19 cellular contexts compared by ENCODE assay signal in the genomic region with DNA sequence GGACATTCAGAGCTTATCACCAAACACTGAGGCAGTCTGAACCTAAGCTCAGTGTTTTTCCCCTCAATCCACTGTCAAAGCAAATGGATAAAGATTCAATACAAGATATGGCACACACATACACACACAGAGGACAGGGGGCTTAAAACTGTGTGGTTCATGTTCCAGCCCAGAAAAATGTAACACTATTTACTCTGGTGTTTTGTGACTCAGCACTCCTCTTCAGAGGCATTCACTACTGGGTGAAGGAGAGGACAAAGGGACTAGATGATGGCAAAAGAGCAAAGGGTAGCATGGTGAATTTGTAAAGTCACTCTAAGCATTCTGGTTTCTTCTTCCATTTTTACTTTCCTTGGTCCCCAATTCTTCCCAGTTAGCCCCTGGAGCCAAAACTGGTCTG.
"Had no signal": no experiment of that assay in that cellular context is flagged by ENCODE, and none has a peak within 500 bp of the region (broad histone marks: within the 10 kb centered on the region; RNA-seq: fewer than 3 reads in every experiment).

No MANE protein-coding gene starts in this region.

- FAIRE-seq: colon, endothelial cell of umbilical vein, islet of Langerhans, small intestine had no signal

- H3K4me1 ChIP-seq: heart left ventricle, right atrium auricular region, uterus had no signal

- ATAC-seq: natural killer cell had no signal

- H3K4me1 Mint-ChIP-seq: endodermal cell, natural killer cell, neural crest cell had no signal

- H3K4me3 Mint-ChIP-seq: endodermal cell, natural killer cell, neural crest cell had no signal

- H3K9me3 Mint-ChIP-seq: natural killer cell had no signal

- H3K9me3 ChIP-seq: sigmoid colon, uterus had no signal

- H3K4me3 ChIP-seq: heart left ventricle, right atrium auricular region, sigmoid colon, uterus had no signal

- H3K27me3 ChIP-seq: right atrium auricular region, sigmoid colon, uterus had no signal

- H3K36me3 ChIP-seq: uterus had no signal

- H3K27ac Mint-ChIP-seq: endodermal cell had no signal

- H3K27ac ChIP-seq: heart left ventricle, uterus had no signal

- DNase-seq: effector CD4-positive, alpha-beta T cell; endodermal cell; erythroblast; foreskin melanocyte; heart left ventricle; hippocampal formation; natural killer cell; posterior cingulate gyrus; sigmoid colon; small intestine; stimulated activated CD4-positive, alpha-beta T cell treated with anti-CD3 and anti-CD28 coated beads, Interleukin-12 subunit alpha, Interleukin-12 subunit beta, amount 100 ng/mL, for 4 hours; stimulated activated naive CD4-positive, alpha-beta T cell treated with Interleukin-2 at 50 U/mL for 16 hours; trophoblast cell; uterus had no signal

- H3K36me3 Mint-ChIP-seq: natural killer cell had no signal
